9 cellular contexts compared by ENCODE assay signal in genomic region chr1:25861316-25862286, GRCh38. TPM values are rescaled to one million over a fixed set of nuclear protein-coding genes. Genes with fewer than 3 reads are reported as not detected.
A peak's percentile ranks its signal among the peaks of the same experiment; 100 is the strongest.
DNase-seq lines count a peak whose midpoint lies in the region; ATAC-seq and TF ChIP-seq lines count a peak whose summit lies in the region.
"Had no signal": no experiment of that assay in that cellular context is flagged by ENCODE, and none has a peak within 500 bp of the region (broad histone marks: within the 10 kb centered on the region; RNA-seq: fewer than 3 reads in every experiment).

No MANE protein-coding gene starts in this region.

- peaks cover 12% of the 10 kb centered on the region for H3K79me2 ChIP-seq in hepatocyte

- peak overlapping the region; percentile 97 for H3K4me2 ChIP-seq in hepatocyte

- H3K4me3 ChIP-seq in left ventricle myocardium inferior (no peak overlapping the region), right atrium auricular region (no peak overlapping the region), hepatocyte (no peak overlapping the region), transverse colon (no peak overlapping the region), lower leg skin (ENCODE audit: low read depth, poor library complexity, severe bottlenecking) (no peak overlapping the region)

- no peak for TF ChIP-seq POLR2A in transverse colon (IDR thresholded peaks at IDR 0.05)
- TF ChIP-seq POLR2A in lower leg skin (IDR thresholded peaks at IDR 0.05) = no peak

- H3K9me2 ChIP-seq in hepatocyte (replicated peaks; ENCODE audit: insufficient read depth) = no peaks in the 10 kb centered on the region

- no peak overlapping the region for H2AFZ ChIP-seq in hepatocyte

- H3K27ac ChIP-seq in left ventricle myocardium inferior (replicated peaks) = peak overlapping the region; percentile 33
- no peak overlapping the region for H3K27ac ChIP-seq in right atrium auricular region
- peak overlapping the region; percentile 63 for H3K27ac ChIP-seq in hepatocyte
- H3K27ac ChIP-seq in transverse colon = peak overlapping the region in 3 of 4 donors; percentile 21 to 88 (median 73)

- TF ChIP-seq EP300 in transverse colon (IDR thresholded peaks at IDR 0.05; ENCODE audit: low read depth) = no peak

- in situ Hi-C loops in transverse colon (cut with MboI; ENCODE audit: low pct_ligation_motif_present in 1 of 4, low pct_unique_long_range_greater_than_20kb in 1 of 4, low sequenced_read_pairs in 3 of 4) = no loop called here

- ATAC-seq in HG03095 (IDR thresholded peaks at IDR 0.05; ENCODE audit: unreplicated experiment) = no peak

- TF ChIP-seq CTCF in left ventricle myocardium inferior (IDR thresholded peaks at IDR 0.05; ENCODE audit: borderline replicate concordance) (no peak), right atrium auricular region (IDR thresholded peaks at IDR 0.05) (no peak), hepatocyte (IDR thresholded peaks at IDR 0.05; ENCODE audit: poor library complexity) (no peak), transverse colon (IDR thresholded peaks at IDR 0.05) (no peak), lower leg skin (IDR thresholded peaks at IDR 0.05) (no peak)

- DNase-seq in left ventricle myocardium inferior (peak; percentile 31), right atrium auricular region (ENCODE audit: low spot score) (no peak), SKM-1 treated with dmso at 0.1 percent for 144 hours (lab: John Stamatoyannopoulos, UW; ENCODE audit: unreplicated experiment) (peak; percentile 80), hepatocyte (ENCODE audit: low spot score) (no peak), transverse colon (peak; percentile 52), lower leg skin (ENCODE audit: low spot score in 2 of 2) (no peak), NCI-H2081 (lab: John Stamatoyannopoulos, UW) (no peak)
- DNase-seq: NCI-H82 had no signal

- WGBS in hepatocyte (ENCODE audit: low lambda C conversion rate, missing lambda C conversion rate) = 62% methylated on average over 16 of the region's 16 CpGs
- 19 to 71% methylated on average over 5 to 16 of the region's 16 CpGs for WGBS in transverse colon (ENCODE audit: low coverage in 1 of 2), 2 donors
- WGBS in lower leg skin, 2 donors = 75 to 77% methylated on average over 16 of the region's 16 CpGs

- H4K20me1 ChIP-seq in hepatocyte (ENCODE audit: insufficient read depth, poor library complexity, severe bottlenecking) = no peaks in the 10 kb centered on the region

- no peaks in the 10 kb centered on the region for H3K9me3 ChIP-seq in left ventricle myocardium inferior (replicated peaks)
- no peaks in the 10 kb centered on the region for H3K9me3 ChIP-seq in right atrium auricular region
- no peaks in the 10 kb centered on the region for H3K9me3 ChIP-seq in hepatocyte (ENCODE audit: low read depth)
- no peaks in the 10 kb centered on the region for H3K9me3 ChIP-seq in transverse colon

- H3K36me3 ChIP-seq in left ventricle myocardium inferior (no peaks in the 10 kb centered on the region), right atrium auricular region (no peaks in the 10 kb centered on the region), hepatocyte (replicated peaks; ENCODE audit: insufficient read depth, low read depth) (no peaks in the 10 kb centered on the region), transverse colon (no peaks in the 10 kb centered on the region)

- H3K4me1 ChIP-seq in left ventricle myocardium inferior = peaks cover 24% of the 10 kb centered on the region
- peaks cover 0 to 15% of the 10 kb centered on the region in 2 donors for H3K4me1 ChIP-seq in right atrium auricular region
- H3K4me1 ChIP-seq in hepatocyte (ENCODE audit: insufficient read depth) = peaks cover 19% of the 10 kb centered on the region
- H3K4me1 ChIP-seq in transverse colon = peaks cover 6 to 26% (median 17%) of the 10 kb centered on the region in 4 donors

- no peaks in the 10 kb centered on the region for H3K27me3 ChIP-seq in left ventricle myocardium inferior (ENCODE audit: low read depth)
- H3K27me3 ChIP-seq in right atrium auricular region = no peaks in the 10 kb centered on the region
- H3K27me3 ChIP-seq in hepatocyte = no peaks in the 10 kb centered on the region
- H3K27me3 ChIP-seq in transverse colon = no peaks in the 10 kb centered on the region

- intact Hi-C loops in left ventricle myocardium inferior (cut with micrococcal nuclease) = no loop called here
- intact Hi-C loops in transverse colon (cut with DNase I; ENCODE audit: low total_unique reads) = no loop called here
- intact Hi-C loops in lower leg skin (cut with DNase I; ENCODE audit: low total_unique reads) = no loop called here

RNA-seq across cellular contexts. Expression of gene AUNIP, which starts 2.3 kb away (rescaled TPM):
- total RNA-seq in left ventricle myocardium inferior = not detected
- total RNA-seq in right atrium auricular region = not detected
- 1.3 and 2.4 TPM in 2 replicates for total RNA-seq in hepatocyte
- 0.41 and 2.4 TPM in 2 replicates for polyA plus RNA-seq in hepatocyte
- total RNA-seq in transverse colon = under 1 TPM in 1 of 4 donors, not detected in 3; 0.41 TPM
- total RNA-seq in lower leg skin = under 1 TPM in 1 of 4 donors, not detected in 3; 0.68 TPM

RNA-seq across cellular contexts. Expression of gene PAQR7, which starts 13.9 kb away (rescaled TPM):
- total RNA-seq in left ventricle myocardium inferior = 1.9 TPM
- 1 to 10 TPM in 1 of 2 donors, under 1 TPM in 1; 0.85 to 2.9 TPM for total RNA-seq in right atrium auricular region
- total RNA-seq in hepatocyte = 21.5 and 27.0 TPM in 2 replicates
- polyA plus RNA-seq in hepatocyte = 3.3 and 4.8 TPM in 2 replicates
- 1 to 10 TPM in 3 of 4 donors, not detected in 1; 2.0 to 2.4 (median 2.4) TPM for total RNA-seq in transverse colon
- total RNA-seq in lower leg skin = 10 to 100 TPM; 20.1 to 29.6 (median 24.4) TPM

RNA-seq across cellular contexts. Expression of gene MTFR1L, which starts 41.8 kb away (rescaled TPM):
- total RNA-seq in left ventricle myocardium inferior (252 TPM), right atrium auricular region (100 to 1,000 TPM; 154 to 303 TPM), hepatocyte (59.5 and 62.6 TPM in 2 replicates), transverse colon (100 to 1,000 TPM in 1 of 4 donors, 10 to 100 TPM in 3; 73.2 to 125 (median 93.6) TPM), lower leg skin (10 to 100 TPM; 34.9 to 46.1 (median 39.7) TPM)
- 90.7 and 103 TPM in 2 replicates for polyA plus RNA-seq in hepatocyte

RNA-seq across cellular contexts. Expression of gene STMN1, which starts 44.6 kb away (rescaled TPM):
- total RNA-seq in left ventricle myocardium inferior (47.1 TPM), right atrium auricular region (10 to 100 TPM; 13.4 to 21.0 TPM), hepatocyte (91.6 and 104 TPM in 2 replicates), transverse colon (10 to 100 TPM in 3 of 4 donors, 1 to 10 TPM in 1; 6.4 to 24.3 (median 16.5) TPM), lower leg skin (10 to 100 TPM; 19.0 to 26.5 (median 24.0) TPM)
- 338 and 395 TPM in 2 replicates for polyA plus RNA-seq in hepatocyte

Comparison
In these comparisons a context has a peak if more than half of its experiments do, and no peak if none do; other contexts are left out.
1. DNase-seq: peak in left ventricle myocardium inferior (single experiment), SKM-1 treated with dmso at 0.1 percent for 144 hours (single experiment) and transverse colon (single experiment); none in right atrium auricular region (single experiment), hepatocyte (single experiment), lower leg skin (0 of 2) and NCI-H2081 (0 of 2).
2. H3K27ac ChIP-seq: peak in left ventricle myocardium inferior (single experiment), hepatocyte (single experiment) and transverse colon (3 of 4); none in right atrium auricular region (0 of 2).